11 cellular contexts compared by ENCODE assay signal in genomic region chr3:48596676-48597407, GRCh38. TPM values are rescaled to one million over a fixed set of nuclear protein-coding genes. Genes with fewer than 3 reads are reported as not detected.
A peak's percentile ranks its signal among the peaks of the same experiment; 100 is the strongest.
DNase-seq lines count a peak whose midpoint lies in the region; ATAC-seq and TF ChIP-seq lines count a peak whose summit lies in the region.
"Had no signal": no experiment of that assay in that cellular context is flagged by ENCODE, and none has a peak within 500 bp of the region (broad histone marks: within the 10 kb centered on the region; RNA-seq: fewer than 3 reads in every experiment).

No MANE protein-coding gene starts in this region.

- peaks cover 6% of the 10 kb centered on the region for H3K4me1 Mint-ChIP-seq in activated T-cell treated with anti-CD3 and anti-CD28 coated beads, Interleukin-2, amount 50 U/mL, for 4 hours (ENCODE audit: low read depth)
- H3K4me1 Mint-ChIP-seq: activated CD8-positive, alpha-beta memory T cell treated with anti-CD3 and anti-CD28 coated beads, Interleukin-2, amount 10 ng/mL, durations not matched to agents 7 days and 5 days had no signal

- POLR2A ChIA-PET in PC-3 (lab: Charles Lee; ENCODE audit: unreplicated experiment) = no interaction called here

- H3K36me3 ChIP-seq in PC-3 (ENCODE audit: low read depth, low read length) (peaks cover 32% of the 10 kb centered on the region), sigmoid colon (peaks cover 21 to 34% (median 29%) of the 10 kb centered on the region in 4 donors)

- peaks cover 7% of the 10 kb centered on the region for H3K36me3 Mint-ChIP-seq in activated T-cell treated with anti-CD3 and anti-CD28 coated beads, Interleukin-2, amount 50 U/mL, for 4 hours (ENCODE audit: insufficient read depth)

- H2AFZ ChIP-seq in PC-3 (ENCODE audit: low read length) = no peak overlapping the region

- H3K4me2 ChIP-seq in PC-3 (ENCODE audit: low read length) = no peak overlapping the region

- TF ChIP-seq CTCF in PC-3 (conservative IDR thresholded peaks at IDR 0.05; ENCODE audit: low read depth, low read length) = no peak
- no peak for TF ChIP-seq CTCF in sigmoid colon (IDR thresholded peaks at IDR 0.05)

- intact Hi-C loops in PC-3 (cut with micrococcal nuclease) = loop anchor here (5.0 kb wide), 1 partner anchor 40 kb away; the partner anchor contains the start of gene PFKFB4
- intact Hi-C loops in sigmoid colon (cut with DNase I) = no loop called here

- no peaks in the 10 kb centered on the region for H3K27me3 ChIP-seq in PC-3 (ENCODE audit: low read length)
- peaks cover 0 to 15% (median 5%) of the 10 kb centered on the region in 3 donors for H3K27me3 ChIP-seq in sigmoid colon

- H3F3A ChIP-seq in PC-3 (ENCODE audit: low read length, unreplicated experiment) = no peaks in the 10 kb centered on the region

- H3K27me3 Mint-ChIP-seq in activated T-cell treated with anti-CD3 and anti-CD28 coated beads, Interleukin-2, amount 50 U/mL, for 4 hours (ENCODE audit: low read depth) = peaks cover 31% of the 10 kb centered on the region

- no peak overlapping the region for H3K4me3 ChIP-seq in PC-3 (ENCODE audit: low read length)
- H3K4me3 ChIP-seq in sigmoid colon = no peak overlapping the region

- H3K4me1 ChIP-seq in PC-3 (ENCODE audit: insufficient read depth, low read length) = peaks cover 67% of the 10 kb centered on the region
- H3K4me1 ChIP-seq in sigmoid colon = peaks cover 0 to 49% (median 39%) of the 10 kb centered on the region in 4 donors

- H3K79me2 ChIP-seq in PC-3 (ENCODE audit: low read length) = no peaks in the 10 kb centered on the region

- H3K9me3 Mint-ChIP-seq in activated T-cell treated with anti-CD3 and anti-CD28 coated beads, Interleukin-2, amount 50 U/mL, for 4 hours = no peaks in the 10 kb centered on the region

- TF ChIP-seq EP300 in sigmoid colon (IDR thresholded peaks at IDR 0.05) = no peak

- BruUV-seq in PC-3 (replicated peaks; lab: Mats Ljungman, UMichigan) = no TSS peak

- DNase-seq in PC-3 = no peak
- DNase-seq in epithelial cell of prostate (ENCODE audit: low read depth, low spot score) = no peak
- DNase-seq in sigmoid colon = no peak
- DNase-seq in activated T-cell treated with anti-CD3 and anti-CD28 coated beads, Interleukin-2, amount 50 U/mL, for 4 hours = no peak
- DNase-seq in hippocampal formation (lab: John Stamatoyannopoulos, UW) = no peak
- DNase-seq: activated CD8-positive, alpha-beta memory T cell treated with anti-CD3 and anti-CD28 coated beads, Interleukin-2, amount 10 ng/mL, durations not matched to agents 7 days and 5 days; DMS153; foreskin melanocyte; NCI-H524 had no signal

- H3K9me2 ChIP-seq in PC-3 (replicated peaks; ENCODE audit: low read length) = no peaks in the 10 kb centered on the region

- ATAC-seq in PC-3 (no peak), GM18498 (IDR thresholded peaks at IDR 0.05; ENCODE audit: unreplicated experiment) (no peak)
- ATAC-seq in activated T-cell treated with anti-CD3 and anti-CD28 coated beads, Interleukin-2, amount 50 U/mL, for 4 hours = no peak
- ATAC-seq: activated CD8-positive, alpha-beta memory T cell treated with anti-CD3 and anti-CD28 coated beads, Interleukin-2, amount 10 ng/mL, durations not matched to agents 7 days and 5 days had no signal

- WGBS in sigmoid colon, 2 donors = 62 to 83% methylated on average over 8 of the region's 8 CpGs

- H3K4me3 Mint-ChIP-seq in activated T-cell treated with anti-CD3 and anti-CD28 coated beads, Interleukin-2, amount 50 U/mL, for 4 hours = no peak overlapping the region
- H3K4me3 Mint-ChIP-seq: activated CD8-positive, alpha-beta memory T cell treated with anti-CD3 and anti-CD28 coated beads, Interleukin-2, amount 10 ng/mL, durations not matched to agents 7 days and 5 days had no signal

- no peak overlapping the region for H3K9ac ChIP-seq in PC-3 (ENCODE audit: low read length)

- CTCF ChIA-PET in PC-3 (lab: Charles Lee) = no interaction called here

- TF ChIP-seq POLR2A in sigmoid colon (IDR thresholded peaks at IDR 0.05) = no peak

- no peaks in the 10 kb centered on the region for H4K20me1 ChIP-seq in PC-3 (ENCODE audit: low read length)

- H3K9me3 ChIP-seq in PC-3 (ENCODE audit: low read length) (no peaks in the 10 kb centered on the region), sigmoid colon (no peaks in the 10 kb centered on the region)

- H3K27ac ChIP-seq in PC-3 (ENCODE audit: low read length) = peak overlapping the region; percentile 89
- peak overlapping the region; percentile 98 for H3K27ac ChIP-seq in epithelial cell of prostate
- H3K27ac ChIP-seq in sigmoid colon = peak overlapping the region in 3 of 4 donors; percentile 76 to 89 (median 85)

RNA-seq across cellular contexts. Expression of gene COL7A1, which starts 1.7 kb away (rescaled TPM):
- 7.9 and 10.6 TPM in 2 replicates for total RNA-seq in PC-3 (2014; rRNA removed)
- total RNA-seq in sigmoid colon = 1 to 10 TPM; 1.5 to 9.4 (median 2.6) TPM
- polyA plus RNA-seq in sigmoid colon = 10 to 100 TPM in 1 of 3 donors, 1 to 10 TPM in 2; 1.4 to 15.4 (median 3.0) TPM
- under 1 TPM; 0.38 to 0.53 (median 0.40) TPM for total RNA-seq in activated T-cell treated with anti-CD3 and anti-CD28 coated beads, Interleukin-2, amount 50 U/mL, for 4 hours

RNA-seq across cellular contexts. Expression of gene UQCRC1, which starts 12.6 kb away (rescaled TPM):
- total RNA-seq in PC-3 (2014; rRNA removed) = 575 and 622 TPM in 2 replicates
- 100 to 1,000 TPM; 199 to 241 (median 223) TPM for total RNA-seq in sigmoid colon
- 100 to 1,000 TPM; 451 to 828 (median 586) TPM for polyA plus RNA-seq in sigmoid colon
- total RNA-seq in activated T-cell treated with anti-CD3 and anti-CD28 coated beads, Interleukin-2, amount 50 U/mL, for 4 hours = 100 to 1,000 TPM; 178 to 200 (median 193) TPM

RNA-seq across cellular contexts. Expression of gene TMEM89, which starts 24.7 kb away (rescaled TPM):
- total RNA-seq in PC-3 (2014; rRNA removed) = not detected in 2 replicates
- total RNA-seq in sigmoid colon = not detected
- 1 to 10 TPM in 1 of 3 donors, not detected in 2; 1.2 TPM for polyA plus RNA-seq in sigmoid colon
- total RNA-seq in activated T-cell treated with anti-CD3 and anti-CD28 coated beads, Interleukin-2, amount 50 U/mL, for 4 hours = not detected
- total RNA-seq: T-helper 1 cell treated with Interleukin-12 subunit alpha and Interleukin-12 subunit beta and Interleukin-4 antibody, amounts not matched to agents 30 ng/mL and 1 ng/mL, for 36 hours had no signal

RNA-seq across cellular contexts. Expression of gene UCN2, which starts 33.3 kb away (rescaled TPM):
- 0.81 and 0.91 TPM in 2 replicates for total RNA-seq in PC-3 (2014; rRNA removed)
- total RNA-seq in sigmoid colon = not detected
- under 1 TPM in 1 of 3 donors, not detected in 2; 0.10 TPM for polyA plus RNA-seq in sigmoid colon
- total RNA-seq in activated T-cell treated with anti-CD3 and anti-CD28 coated beads, Interleukin-2, amount 50 U/mL, for 4 hours = under 1 TPM in 1 of 3 donors, not detected in 2; 0.13 TPM
- total RNA-seq: activated CD8-positive, alpha-beta memory T cell treated with anti-CD3 and anti-CD28 coated beads, Interleukin-2, amount 10 ng/mL, durations not matched to agents 7 days and 5 days; T-helper 1 cell treated with Interleukin-12 subunit alpha and Interleukin-12 subunit beta and Interleukin-4 antibody, amounts not matched to agents 30 ng/mL and 1 ng/mL, for 36 hours had no signal

RNA-seq across cellular contexts. Expression of gene SLC26A6, which starts 38.4 kb away (rescaled TPM):
- total RNA-seq in PC-3 (2014; rRNA removed) (38.1 and 44.9 TPM in 2 replicates), sigmoid colon (10 to 100 TPM in 3 of 4 donors, 1 to 10 TPM in 1; 6.4 to 33.0 (median 17.0) TPM)
- 10 to 100 TPM in 1 of 3 donors, 1 to 10 TPM in 2; 9.0 to 70.8 (median 9.7) TPM for polyA plus RNA-seq in sigmoid colon
- total RNA-seq in activated T-cell treated with anti-CD3 and anti-CD28 coated beads, Interleukin-2, amount 50 U/mL, for 4 hours = 10 to 100 TPM; 14.4 to 17.5 (median 17.2) TPM
